21 cellular contexts compared by ENCODE assay signal in genomic region chr11:71263391-71263790, GRCh38. TPM values are rescaled to one million over a fixed set of nuclear protein-coding genes. Genes with fewer than 3 reads are reported as not detected.
"Had no signal": no experiment of that assay in that cellular context is flagged by ENCODE, and none has a peak within 500 bp of the region (broad histone marks: within the 10 kb centered on the region; RNA-seq: fewer than 3 reads in every experiment).

No MANE protein-coding gene starts in this region.

- DNase-seq: activated CD4-positive, alpha-beta T cell treated with anti-CD3 and anti-CD28 coated beads for 48 hours; activated CD8-positive, alpha-beta T cell treated with anti-CD3 and anti-CD28 coated beads for 36 hours; activated effector memory CD4-positive, alpha-beta T cell treated with Interleukin-2 at 50 U/mL for 16 hours; activated T-cell treated with anti-CD3 and anti-CD28 coated beads, Interleukin-2, amount 50 U/mL, for 4 hours; amygdala; cortex of kidney; effector CD4-positive, alpha-beta T cell; esophagus squamous epithelium; foreskin melanocyte; head of caudate nucleus; immature natural killer cell; left colon; naive B cell; ovary; right lobe of liver; stimulated activated naive CD8-positive, alpha-beta T cell treated with anti-CD3 and anti-CD28 coated beads, Interleukin-15, amount 100 ng/mL, for 72 hours; T-helper 17 cell; upper lobe of left lung had no signal

- H3K4me1 Mint-ChIP-seq: immature natural killer cell; naive B cell; neural progenitor cell; stimulated activated naive CD8-positive, alpha-beta T cell treated with anti-CD3 and anti-CD28 coated beads, Interleukin-15, amount 100 ng/mL, for 72 hours had no signal

- H3K4me1 ChIP-seq: right lobe of liver, upper lobe of left lung had no signal

- H3K27ac Mint-ChIP-seq: activated CD8-positive, alpha-beta T cell treated with anti-CD3 and anti-CD28 coated beads for 36 hours; activated naive CD4-positive, alpha-beta T cell treated with anti-CD3 and anti-CD28 coated beads, Interleukin-2, amount 50 U/mL, for 72 hours; immature natural killer cell; naive B cell; neural progenitor cell; stimulated activated naive CD8-positive, alpha-beta T cell treated with anti-CD3 and anti-CD28 coated beads, Interleukin-15, amount 100 ng/mL, for 72 hours; T-helper 17 cell had no signal

- ATAC-seq: activated CD8-positive, alpha-beta T cell treated with anti-CD3 and anti-CD28 coated beads for 36 hours; activated naive CD4-positive, alpha-beta T cell treated with anti-CD3 and anti-CD28 coated beads, Interleukin-2, amount 50 U/mL, for 72 hours; activated T-cell treated with anti-CD3 and anti-CD28 coated beads, Interleukin-2, amount 50 U/mL, for 4 hours; left colon; right lobe of liver; stimulated activated naive CD8-positive, alpha-beta T cell treated with anti-CD3 and anti-CD28 coated beads, Interleukin-15, amount 100 ng/mL, for 72 hours; T-helper 17 cell had no signal

- H3K9me3 ChIP-seq: ovary, right lobe of liver, upper lobe of left lung had no signal

- H3K27me3 ChIP-seq: neural progenitor cell, ovary, right lobe of liver, upper lobe of left lung had no signal

- H3K4me3 Mint-ChIP-seq: activated CD8-positive, alpha-beta T cell treated with anti-CD3 and anti-CD28 coated beads for 36 hours; activated T-cell treated with anti-CD3 and anti-CD28 coated beads, Interleukin-2, amount 50 U/mL, for 4 hours; immature natural killer cell; naive B cell; neural progenitor cell; stimulated activated naive CD8-positive, alpha-beta T cell treated with anti-CD3 and anti-CD28 coated beads, Interleukin-15, amount 100 ng/mL, for 72 hours; T-helper 17 cell had no signal

- H3K9me3 Mint-ChIP-seq: activated naive CD4-positive, alpha-beta T cell treated with anti-CD3 and anti-CD28 coated beads, Interleukin-2, amount 50 U/mL, for 72 hours; immature natural killer cell; stimulated activated naive CD8-positive, alpha-beta T cell treated with anti-CD3 and anti-CD28 coated beads, Interleukin-15, amount 100 ng/mL, for 72 hours had no signal

- H3K36me3 Mint-ChIP-seq: activated naive CD4-positive, alpha-beta T cell treated with anti-CD3 and anti-CD28 coated beads, Interleukin-2, amount 50 U/mL, for 72 hours; immature natural killer cell; neural progenitor cell had no signal

- H3K27ac ChIP-seq: esophagus squamous epithelium, neural progenitor cell, ovary, right lobe of liver, upper lobe of left lung had no signal

- H3K36me3 ChIP-seq: esophagus squamous epithelium, neural progenitor cell, ovary, right lobe of liver, upper lobe of left lung had no signal

- H3K4me3 ChIP-seq: esophagus squamous epithelium, neural progenitor cell, ovary, right lobe of liver, upper lobe of left lung had no signal

RNA-seq across cellular contexts. Expression of gene SHANK2, which starts 11.0 kb away (rescaled TPM):
- total RNA-seq: activated CD8-positive, alpha-beta T cell treated with anti-CD3 and anti-CD28 coated beads for 36 hours; activated naive CD4-positive, alpha-beta T cell treated with anti-CD3 and anti-CD28 coated beads, Interleukin-2, amount 50 U/mL, for 72 hours; endothelial cell of umbilical vein had no signal
